8 cellular contexts compared by ENCODE assay signal in genomic region chr1:228140724-228141081, GRCh38. TPM values are rescaled to one million over a fixed set of nuclear protein-coding genes. Genes with fewer than 3 reads are reported as not detected.
DNase-seq lines count a peak whose midpoint lies in the region; ATAC-seq and TF ChIP-seq lines count a peak whose summit lies in the region.

No MANE protein-coding gene starts in this region.

- no peak for DNase-seq in CD4-positive, alpha-beta T cell
- DNase-seq in NB4 (ENCODE audit: low read depth) (no peak), neural progenitor cell (ENCODE audit: low spot score) (no peak), mesenteric fat pad (ENCODE audit: low spot score) (no peak), head of caudate nucleus (no peak)
- no peak for DNase-seq in effector memory CD8-positive, alpha-beta T cell
- no peak for DNase-seq in central memory CD4-positive, alpha-beta T cell

- no peak for ATAC-seq in CD4-positive, alpha-beta T cell (ENCODE audit: poor library complexity)
- no peak for ATAC-seq in effector memory CD8-positive, alpha-beta T cell (replicated peaks)
- ATAC-seq in GM21737 (IDR thresholded peaks at IDR 0.05; ENCODE audit: unreplicated experiment) = no peak

- peaks cover 14% of the 10 kb centered on the region for H4K20me1 ChIP-seq in neural progenitor cell (ENCODE audit: low read depth)

- no peaks in the 10 kb centered on the region for H3K9me3 Mint-ChIP-seq in CD4-positive, alpha-beta T cell
- no peaks in the 10 kb centered on the region for H3K9me3 Mint-ChIP-seq in effector memory CD8-positive, alpha-beta T cell
- no peaks in the 10 kb centered on the region for H3K9me3 Mint-ChIP-seq in neural progenitor cell

- CTCF ChIA-PET in CD4-positive, alpha-beta T cell (lab: Charles Lee) = interaction anchor here (1.0 to 2.2 kb wide), 4 partner anchors 10 to 318 kb away, joined by 3 to 11 read pairs (median 9); no protein-coding TSS in a partner anchor

- H3K4me3 ChIP-seq in NB4 (ENCODE audit: low read depth, low read length) = peak overlapping the region; percentile 85
- peak overlapping the region; percentile 84 for H3K4me3 ChIP-seq in neural progenitor cell

- H3K79me2 ChIP-seq in neural progenitor cell (ENCODE audit: low read depth) = peaks cover 45% of the 10 kb centered on the region

- peak overlapping the region; percentile 90 for H3K4me3 Mint-ChIP-seq in CD4-positive, alpha-beta T cell
- H3K4me3 Mint-ChIP-seq in effector memory CD8-positive, alpha-beta T cell = peak overlapping the region; percentile 95 to 97
- H3K4me3 Mint-ChIP-seq in neural progenitor cell = peak overlapping the region; percentile 98

- H3K27me3 ChIP-seq in CD4-positive, alpha-beta T cell (ENCODE audit: control insufficient read depth, insufficient read depth, low read length) = no peaks in the 10 kb centered on the region
- H3K27me3 ChIP-seq in neural progenitor cell = peaks cover 34% of the 10 kb centered on the region

- H3K4me1 Mint-ChIP-seq in CD4-positive, alpha-beta T cell (ENCODE audit: low read depth) = peaks cover 44% of the 10 kb centered on the region
- H3K4me1 Mint-ChIP-seq in effector memory CD8-positive, alpha-beta T cell (ENCODE audit: low read depth in 2 of 2) = peaks cover 53 to 55% of the 10 kb centered on the region in 2 donors
- peaks cover 19% of the 10 kb centered on the region for H3K4me1 Mint-ChIP-seq in neural progenitor cell

- H3K36me3 Mint-ChIP-seq in CD4-positive, alpha-beta T cell (ENCODE audit: low read depth) = peaks cover 34% of the 10 kb centered on the region
- peaks cover 33% of the 10 kb centered on the region for H3K36me3 Mint-ChIP-seq in effector memory CD8-positive, alpha-beta T cell (ENCODE audit: insufficient read depth)
- H3K36me3 Mint-ChIP-seq in neural progenitor cell = no peaks in the 10 kb centered on the region

- H3K9me3 ChIP-seq in CD4-positive, alpha-beta T cell (ENCODE audit: control insufficient read depth, low read length) = no peaks in the 10 kb centered on the region
- H3K9me3 ChIP-seq in neural progenitor cell (ENCODE audit: low read depth) = no peaks in the 10 kb centered on the region

- H3F3A ChIP-seq in neural progenitor cell (ENCODE audit: low read depth) = peaks cover 7% of the 10 kb centered on the region

- intact Hi-C loops in CD4-positive, alpha-beta T cell (cut with DNase I, micrococcal nuclease) = loop anchor here (1.0 to 10.0 kb wide), 5 partner anchors 24 to 1364 kb away; partner anchors contain the start of genes ARF1 (in 1 of the 2), IBA57 (in 1 of the 2), MRPL55 (in 1 of the 2) and NUP133 (in 1 of the 2)
- intact Hi-C loops in head of caudate nucleus (cut with DNase I) = loop anchor here (2.0 kb wide), 1 partner anchor 24 kb away; the partner anchor contains the start of gene IBA57

- no peak for TF ChIP-seq POLR2A in NB4 (IDR thresholded peaks at IDR 0.05; ENCODE audit: extremely low read depth, insufficient read length)

- peak overlapping the region; percentile 97 for H3K4me2 ChIP-seq in neural progenitor cell

- TF ChIP-seq CTCF in CD4-positive, alpha-beta T cell (IDR thresholded peaks at IDR 0.05) = no peak
- TF ChIP-seq CTCF in NB4 (IDR thresholded peaks at IDR 0.05; ENCODE audit: low read depth, low read length) (no peak), neural progenitor cell (IDR thresholded peaks at IDR 0.05) (no peak)

- H2AFZ ChIP-seq in neural progenitor cell (replicated peaks) = no peak overlapping the region

- POLR2A ChIA-PET in CD4-positive, alpha-beta T cell (lab: Charles Lee) = interaction anchor here (1.0 to 1.8 kb wide), 10 partner anchors 8 to 346 kb away, joined by 3 to 56 read pairs (median 7); partner anchors contain the start of genes ARF1, IBA57 and RNF187

- peak overlapping the region; percentile 94 for H3K27ac Mint-ChIP-seq in CD4-positive, alpha-beta T cell
- H3K27ac Mint-ChIP-seq in effector memory CD8-positive, alpha-beta T cell = peak overlapping the region; percentile 95 to 98
- no peak overlapping the region for H3K27ac Mint-ChIP-seq in neural progenitor cell

- H3K27me3 Mint-ChIP-seq in CD4-positive, alpha-beta T cell = no peaks in the 10 kb centered on the region
- no peaks in the 10 kb centered on the region for H3K27me3 Mint-ChIP-seq in effector memory CD8-positive, alpha-beta T cell
- peaks cover 16% of the 10 kb centered on the region for H3K27me3 Mint-ChIP-seq in neural progenitor cell (ENCODE audit: insufficient read depth, low read depth)

- peak overlapping the region; percentile 99 for H3K9ac ChIP-seq in neural progenitor cell

- peak overlapping the region; percentile 92 for H3K27ac ChIP-seq in CD4-positive, alpha-beta T cell (ENCODE audit: low read depth, low read length)
- peak overlapping the region; percentile 97 for H3K27ac ChIP-seq in neural progenitor cell

- H3K36me3 ChIP-seq in neural progenitor cell = no peaks in the 10 kb centered on the region

- peaks cover 6% of the 10 kb centered on the region for H3K4me1 ChIP-seq in neural progenitor cell

RNA-seq across cellular contexts. Expression of gene GUK1, which starts 0.6 kb away (rescaled TPM):
- total RNA-seq in CD4-positive, alpha-beta T cell = 100 to 1,000 TPM; 373 to 378 TPM
- total RNA-seq in neural progenitor cell (ENCODE audit: low replicate concordance) (87.7 and 119 TPM in 2 replicates), mesenteric fat pad (220 TPM)

RNA-seq across cellular contexts. Expression of gene GJC2, which starts 9.0 kb away (rescaled TPM):
- total RNA-seq in CD4-positive, alpha-beta T cell = 1 to 10 TPM; 2.1 to 2.4 TPM
- total RNA-seq in neural progenitor cell (ENCODE audit: low replicate concordance) (0.25 TPM in 1 of 2 replicates, not detected in the other), mesenteric fat pad (2.6 TPM)

RNA-seq across cellular contexts. Expression of gene IBA57, which starts 24.9 kb away (rescaled TPM):
- total RNA-seq in CD4-positive, alpha-beta T cell = 10 to 100 TPM; 19.7 to 19.9 TPM
- total RNA-seq in neural progenitor cell (ENCODE audit: low replicate concordance) (2.2 and 6.7 TPM in 2 replicates), mesenteric fat pad (7.5 TPM)

RNA-seq across cellular contexts. Expression of gene MRPL55, which starts 31.6 kb away (rescaled TPM):
- 100 to 1,000 TPM; 120 to 128 TPM for total RNA-seq in CD4-positive, alpha-beta T cell
- 42.4 and 68.3 TPM in 2 replicates for total RNA-seq in neural progenitor cell (ENCODE audit: low replicate concordance)
- total RNA-seq in mesenteric fat pad = 38.9 TPM

RNA-seq across cellular contexts. Expression of gene C1orf35, which starts 37.6 kb away (rescaled TPM):
- total RNA-seq in CD4-positive, alpha-beta T cell = 10 to 100 TPM; 36.6 to 40.3 TPM
- 11.8 and 19.7 TPM in 2 replicates for total RNA-seq in neural progenitor cell (ENCODE audit: low replicate concordance)
- 5.6 TPM for total RNA-seq in mesenteric fat pad
